Comparison of ENCODE assay signal across 8 cellular contexts in genomic region chr2:88627856-88628568, GRCh38. TPM values are rescaled to one million over a fixed set of nuclear protein-coding genes. Genes with fewer than 3 reads are reported as not detected.
DNase-seq lines count a peak whose midpoint lies in the region; ATAC-seq and TF ChIP-seq lines count a peak whose summit lies in the region.

No MANE protein-coding gene starts in this region.

- peaks cover 6% of the 10 kb centered on the region for H3K79me1 ChIP-seq in mesendoderm (ENCODE audit: low read length)

- H2BK15ac ChIP-seq in mesendoderm (replicated peaks; ENCODE audit: low read depth), result no peak overlapping the region

- H3K23ac ChIP-seq in mesendoderm (ENCODE audit: low read length), result no peak overlapping the region

- H3K18ac ChIP-seq in mesendoderm (ENCODE audit: low read length), result peak overlapping the region; percentile 75

- DNase-seq in AG04449 (ENCODE audit: low read depth, low spot score), result peak; percentile 91
- peak; percentile 69 for DNase-seq in NCI-H524 treated with DMSO at 0.1 percent for 48 hours (lab: John Stamatoyannopoulos, UW)
- DNase-seq in activated CD4-positive, alpha-beta T cell treated with anti-CD3 and anti-CD28 coated beads, Interleukin-2, amount 50 U/mL, for 4 hours, result peak; percentile 64
- DNase-seq in effector memory CD4-positive, alpha-beta T cell, result peak; percentile 72 to 82 (median 77)
- peak; percentile 98 for DNase-seq in mesendoderm
- DNase-seq in stimulated activated CD8-positive, alpha-beta memory T cell treated with anti-CD3 and anti-CD28 coated beads, Interleukin-15, amount 100 ng/mL, for 48 hours (ENCODE audit: low read depth in 2 of 2), result peak; percentile 72 to 80

- H2BK5ac ChIP-seq in mesendoderm (ENCODE audit: low read length), result peak overlapping the region; percentile 85

- peaks cover 6% of the 10 kb centered on the region for H3K4me1 ChIP-seq in effector memory CD4-positive, alpha-beta T cell (ENCODE audit: control insufficient read depth, insufficient read depth, low read length, poor library complexity, severe bottlenecking)
- peaks cover 6% of the 10 kb centered on the region for H3K4me1 ChIP-seq in mesendoderm (ENCODE audit: control insufficient read depth, low read depth, low read length)

- WGBS in mesendoderm (ENCODE audit: extremely low coverage, insufficient coverage, low lambda C conversion rate), result no CpG with 5 or more reads among the region's 21 CpGs

- H3K9ac ChIP-seq in mesendoderm (ENCODE audit: low read length), result peak overlapping the region; percentile 95

- H3K79me2 ChIP-seq in mesendoderm (ENCODE audit: control insufficient read depth, insufficient read depth, low read length), result peaks cover 23% of the 10 kb centered on the region

- H3K56ac ChIP-seq in mesendoderm (ENCODE audit: low read length), result peak overlapping the region; percentile 98

- H3K36me3 ChIP-seq in effector memory CD4-positive, alpha-beta T cell (ENCODE audit: control insufficient read depth, insufficient read depth, low read length), result no peaks in the 10 kb centered on the region
- no peaks in the 10 kb centered on the region for H3K36me3 ChIP-seq in mesendoderm (ENCODE audit: control insufficient read depth, insufficient read depth, low read length)

- peak overlapping the region; percentile 92 for H3K27ac ChIP-seq in effector memory CD4-positive, alpha-beta T cell (ENCODE audit: insufficient read depth, low read length, poor library complexity, severe bottlenecking)
- H3K27ac ChIP-seq in mesendoderm (ENCODE audit: low read depth, low read length), result peak overlapping the region; percentile 96

- H3K9me3 ChIP-seq in effector memory CD4-positive, alpha-beta T cell (ENCODE audit: control insufficient read depth, low read length), result no peaks in the 10 kb centered on the region

- no peak overlapping the region for H4K5ac ChIP-seq in mesendoderm (ENCODE audit: low read length)

- no peak overlapping the region for H2BK120ac ChIP-seq in mesendoderm (ENCODE audit: low read depth, low read length)

- H2AK5ac ChIP-seq in mesendoderm (ENCODE audit: low read length), result no peak overlapping the region

- H3K4me3 ChIP-seq in AG04449 (ENCODE audit: low read depth, low read length) (peak overlapping the region; percentile 88), mesendoderm (ENCODE audit: low read length) (peak overlapping the region; percentile 83)
- peak overlapping the region; percentile 60 for H3K4me3 ChIP-seq in effector memory CD4-positive, alpha-beta T cell (ENCODE audit: insufficient read depth, low read depth, low read length, poor library complexity, severe bottlenecking)

- peak; percentile 87 for TF ChIP-seq POLR2A in GM18526 (IDR thresholded peaks at IDR 0.05; ENCODE audit: extremely low read depth, insufficient read length)

- no peak overlapping the region for H4K8ac ChIP-seq in mesendoderm (ENCODE audit: low read depth, low read length)

- CTCF ChIA-PET in AG04449 (lab: Yijun Ruan, JAX), result interaction anchor here (0.6 to 1.4 kb wide), 5 partner anchors 28 to 1227 kb away, joined by 3 to 4 read pairs (median 3); no protein-coding TSS in a partner anchor

- ATAC-seq in HG03045 (IDR thresholded peaks at IDR 0.05; ENCODE audit: unreplicated experiment), result peak; percentile 45

- peak overlapping the region; percentile 89 for H3K4me2 ChIP-seq in mesendoderm (ENCODE audit: low read length)

- POLR2A ChIA-PET in AG04449 (lab: Yijun Ruan, JAX), result interaction anchor here (0.8 to 1.5 kb wide), 5 partner anchors 9 to 31 kb away, joined by 3 to 7 read pairs (median 4); no protein-coding TSS in a partner anchor

- H3K27me3 ChIP-seq in effector memory CD4-positive, alpha-beta T cell (replicated peaks; ENCODE audit: control insufficient read depth, insufficient read depth, low read length, poor library complexity, severe bottlenecking), result no peaks in the 10 kb centered on the region
- no peaks in the 10 kb centered on the region for H3K27me3 ChIP-seq in mesendoderm (ENCODE audit: insufficient read depth, low read length, poor library complexity)

- no peak for TF ChIP-seq CTCF in AG04449 (IDR thresholded peaks at IDR 0.05; ENCODE audit: insufficient read depth, low read length, missing control alignments)

- no peak overlapping the region for H3K4ac ChIP-seq in mesendoderm (ENCODE audit: low read depth, low read length)

RNA-seq across cellular contexts. Expression of gene EIF2AK3, which starts 0.7 kb away (rescaled TPM):
- 10.1 TPM for polyA plus RNA-seq in mesendoderm (2013, experiment 1 of 2)
- 11.4 TPM for polyA plus RNA-seq in mesendoderm (2013, experiment 2 of 2)

Comparison
In these comparisons a context has a peak if more than half of its experiments do, and no peak if none do; other contexts are left out.
1. Peak in every context shown above with its lines: DNase-seq, ATAC-seq, H3K4me3 ChIP-seq and H3K27ac ChIP-seq.